In the genomic region with DNA sequence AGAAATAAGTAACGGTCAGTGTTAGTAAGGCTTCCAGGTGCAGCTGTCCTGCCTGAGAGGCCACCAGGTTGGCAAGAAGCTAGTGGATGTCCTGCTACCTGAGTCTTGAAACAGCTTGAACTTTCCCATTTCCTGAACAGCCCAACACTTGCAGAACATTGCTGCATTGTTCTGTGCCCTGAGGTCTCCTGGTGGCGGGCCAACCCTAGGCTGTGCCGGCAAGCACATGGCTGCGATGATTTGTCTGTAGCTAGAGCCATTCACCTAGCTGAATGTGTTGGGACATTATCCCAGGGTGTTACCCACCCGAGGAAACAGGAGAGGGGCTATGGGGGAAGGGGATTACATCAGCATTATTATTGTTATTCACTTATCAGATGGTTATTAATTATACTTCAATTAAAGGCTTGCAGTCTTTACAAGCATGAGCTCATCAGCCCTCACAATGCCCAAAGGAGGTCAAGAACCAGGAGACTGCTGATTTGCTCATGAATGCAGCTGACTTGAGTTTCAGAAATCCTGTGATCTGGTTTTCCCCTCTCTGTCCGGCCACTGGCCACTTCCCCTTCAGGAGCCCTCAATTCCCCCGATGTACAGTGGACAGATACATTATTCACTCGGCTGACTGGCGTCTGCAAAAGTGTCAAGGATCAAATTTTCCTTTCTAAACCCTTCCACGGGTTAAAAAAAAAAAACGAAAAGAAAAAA, we compare ENCODE assay signal across 14 cellular contexts.
DNase-seq lines count a peak whose midpoint lies in the region; ATAC-seq, FAIRE-seq and TF ChIP-seq lines count a peak whose summit lies in the region.
"Had no signal": no experiment of that assay in that cellular context is flagged by ENCODE, and none has a peak within 500 bp of the region (broad histone marks: within the 10 kb centered on the region; RNA-seq: fewer than 3 reads in every experiment).

No MANE protein-coding gene starts in this region.

- ATAC-seq in HG02870 (IDR thresholded peaks at IDR 0.05; ENCODE audit: unreplicated experiment) (no peak), GM21619 (IDR thresholded peaks at IDR 0.05; ENCODE audit: unreplicated experiment) (no peak)

- H3K79me2 ChIP-seq in astrocyte (ENCODE audit: insufficient read depth, low read length) (no peaks in the 10 kb centered on the region), trophoblast cell (ENCODE audit: control insufficient read depth, insufficient read depth, low read length, poor library complexity) (no peaks in the 10 kb centered on the region)

- H3K4me1 Mint-ChIP-seq in astrocyte (ENCODE audit: low read depth, unreplicated experiment) = peaks cover 34% of the 10 kb centered on the region

- no peaks in the 10 kb centered on the region for H4K20me1 ChIP-seq in astrocyte (ENCODE audit: insufficient read depth, low read length)

- no peak overlapping the region for H3K4me3 Mint-ChIP-seq in astrocyte (ENCODE audit: unreplicated experiment)
- H3K4me3 Mint-ChIP-seq: IgD-negative memory B cell had no signal

- H4K91ac ChIP-seq in trophoblast cell (ENCODE audit: low read depth, low read length) = no peak overlapping the region

- no peak overlapping the region for H4K12ac ChIP-seq in trophoblast cell (ENCODE audit: low read depth, low read length)

- no peaks in the 10 kb centered on the region for H3K27me3 Mint-ChIP-seq in astrocyte (ENCODE audit: low read depth, unreplicated experiment)

- H3K36me3 ChIP-seq in astrocyte (ENCODE audit: insufficient read depth, low read length) = no peaks in the 10 kb centered on the region
- no peaks in the 10 kb centered on the region for H3K36me3 ChIP-seq in left ventricle myocardium inferior
- no peaks in the 10 kb centered on the region for H3K36me3 ChIP-seq in trophoblast cell (ENCODE audit: control insufficient read depth in 1 of 2, insufficient read depth in 2 of 2, low read length in 2 of 2)

- intact Hi-C loops in left ventricle myocardium inferior (cut with micrococcal nuclease) = no loop called here

- H3K27me3 ChIP-seq in astrocyte (ENCODE audit: insufficient read depth, low read length) (no peaks in the 10 kb centered on the region), left ventricle myocardium inferior (ENCODE audit: low read depth) (no peaks in the 10 kb centered on the region), trophoblast cell (ENCODE audit: insufficient read depth, low read length) (no peaks in the 10 kb centered on the region)

- peaks cover 3% of the 10 kb centered on the region for H3K36me3 Mint-ChIP-seq in astrocyte (ENCODE audit: low read depth, unreplicated experiment)

- no peak for TF ChIP-seq CTCF in astrocyte (IDR thresholded peaks at IDR 0.05; ENCODE audit: insufficient read depth, low read depth, low read length)
- TF ChIP-seq CTCF in left ventricle myocardium inferior (IDR thresholded peaks at IDR 0.05; ENCODE audit: borderline replicate concordance) = no peak

- H2AFZ ChIP-seq in astrocyte (ENCODE audit: low read depth, low read length) = peak overlapping the region; percentile 20
- no peak overlapping the region for H2AFZ ChIP-seq in trophoblast cell (ENCODE audit: insufficient read depth, low read length, poor library complexity)

- H3K27ac ChIP-seq in astrocyte (ENCODE audit: low read depth, low read length) (no peak overlapping the region), left ventricle myocardium inferior (replicated peaks) (peak overlapping the region; percentile 44), trophoblast cell (ENCODE audit: low read depth, low read length) (no peak overlapping the region)

- no peak overlapping the region for H4K8ac ChIP-seq in trophoblast cell (ENCODE audit: low read depth, low read length)

- no peak overlapping the region for H3K9ac ChIP-seq in astrocyte (ENCODE audit: low read length)
- no peak overlapping the region for H3K9ac ChIP-seq in trophoblast cell (ENCODE audit: low read length)

- no CpG with 5 or more reads among the region's 11 CpGs for WGBS in trophoblast cell (ENCODE audit: extremely low coverage, insufficient coverage, insufficient read length)

- H2AK5ac ChIP-seq in trophoblast cell (ENCODE audit: low read length) = no peak overlapping the region

- H3K4ac ChIP-seq in trophoblast cell (ENCODE audit: low read depth, low read length) = no peak overlapping the region

- H3K4me2 ChIP-seq in astrocyte (ENCODE audit: low read length) = peak overlapping the region; percentile 52
- H3K4me2 ChIP-seq in trophoblast cell (ENCODE audit: low read length) = no peak overlapping the region

- no peaks in the 10 kb centered on the region for H3K9me3 Mint-ChIP-seq in astrocyte (ENCODE audit: unreplicated experiment)

- no peak overlapping the region for H3K4me3 ChIP-seq in astrocyte (ENCODE audit: insufficient read depth, low read depth, low read length)
- H3K4me3 ChIP-seq in left ventricle myocardium inferior = no peak overlapping the region
- no peak overlapping the region for H3K4me3 ChIP-seq in trophoblast cell (ENCODE audit: low read depth, low read length)

- H2BK12ac ChIP-seq in trophoblast cell (ENCODE audit: low read length) = peak overlapping the region; percentile 65

- H3K9me3 ChIP-seq in astrocyte (ENCODE audit: insufficient read depth, low read depth, low read length) = no peaks in the 10 kb centered on the region
- H3K9me3 ChIP-seq in left ventricle myocardium inferior (replicated peaks) = no peaks in the 10 kb centered on the region
- no peaks in the 10 kb centered on the region for H3K9me3 ChIP-seq in trophoblast cell (ENCODE audit: insufficient read depth, low read depth, low read length)

- no peak overlapping the region for H2BK5ac ChIP-seq in trophoblast cell (ENCODE audit: low read depth, low read length, poor library complexity)

- no peak for FAIRE-seq in astrocyte (lab: Jason Lieb, UNC)
- FAIRE-seq: H54 had no signal

- H3K23ac ChIP-seq in trophoblast cell (ENCODE audit: low read length) = no peak overlapping the region

- H2BK120ac ChIP-seq in trophoblast cell (ENCODE audit: insufficient read depth, low read length, poor library complexity) = no peak overlapping the region

- peak; percentile 10 for DNase-seq in ELF-1 (ENCODE audit: low read depth, low spot score)
- peak; percentile 27 for DNase-seq in astrocyte (ENCODE audit: low read depth)
- peak; percentile 22 for DNase-seq in left ventricle myocardium inferior
- peak; percentile 27 to 29 for DNase-seq in trophoblast cell
- DNase-seq in HCEC 1CT = no peak
- DNase-seq in GDM1 (lab: John Stamatoyannopoulos, UW) = no peak
- DNase-seq: activated CD8-positive, alpha-beta memory T cell treated with anti-CD3 and anti-CD28 coated beads, Interleukin-2, amount 50 U/mL, for 4 hours; NCI-H2029; occipital lobe; T1000 had no signal

- H3K27ac Mint-ChIP-seq in astrocyte (ENCODE audit: unreplicated experiment) = peak overlapping the region; percentile 37
- H3K27ac Mint-ChIP-seq: IgD-negative memory B cell had no signal

- H3K79me1 ChIP-seq in trophoblast cell (ENCODE audit: low read length) = peaks cover 3% of the 10 kb centered on the region

- H3K14ac ChIP-seq in trophoblast cell (ENCODE audit: low read length) = no peak overlapping the region

- H3K4me1 ChIP-seq in astrocyte (ENCODE audit: insufficient read depth, low read length) = peaks cover 34% of the 10 kb centered on the region
- H3K4me1 ChIP-seq in left ventricle myocardium inferior = peaks cover 31% of the 10 kb centered on the region
- H3K4me1 ChIP-seq in trophoblast cell (ENCODE audit: control insufficient read depth in 1 of 2, insufficient read depth in 2 of 2, low read length in 2 of 2) = peaks cover 12 to 19% of the 10 kb centered on the region in 2 experiments

- H3K18ac ChIP-seq in trophoblast cell (ENCODE audit: low read length) = no peak overlapping the region

Comparison
In these comparisons a context has a peak if more than half of its experiments do, and no peak if none do; other contexts are left out.
1. DNase-seq: peak in ELF-1 (single experiment), astrocyte (single experiment), left ventricle myocardium inferior (single experiment) and trophoblast cell (2 of 2); none in HCEC 1CT (single experiment) and GDM1 (single experiment).